8 cellular contexts compared by ENCODE assay signal in the genomic region with DNA sequence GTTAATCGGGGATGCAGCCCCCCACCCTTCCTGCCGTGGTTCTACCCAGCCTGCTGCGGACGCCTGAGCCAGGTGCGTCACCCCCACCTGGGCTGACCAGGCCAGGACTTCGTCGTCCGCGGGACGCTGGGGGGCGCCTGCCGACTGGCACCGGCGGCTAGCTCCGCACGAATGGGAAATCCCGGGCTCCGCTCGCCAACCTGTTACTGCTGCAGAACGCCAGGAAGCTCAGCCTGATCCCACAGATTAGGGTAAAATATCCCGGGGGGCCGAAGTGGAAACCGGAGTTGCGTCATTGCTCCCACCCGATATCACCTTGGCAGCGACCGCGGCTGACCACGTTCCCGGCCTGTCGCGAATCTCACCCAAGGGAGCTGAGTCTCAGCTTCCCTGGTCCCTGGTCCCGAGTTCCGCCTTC. TPM values are rescaled to one million over a fixed set of nuclear protein-coding genes. Genes with fewer than 3 reads are reported as not detected.
DNase-seq lines count a peak whose midpoint lies in the region; ATAC-seq and TF ChIP-seq lines count a peak whose summit lies in the region.

No MANE protein-coding gene starts in this region.

- peak overlapping the region; percentile 87 for H3K18ac ChIP-seq in neuronal stem cell (ENCODE audit: low read length)

- POLR2A ChIA-PET in A673 (lab: Charles Lee; ENCODE audit: low non-redundant PET) = interaction anchor here (0.6 kb wide), 1 partner anchor 758 kb away, joined by 3 read pairs; no protein-coding TSS in a partner anchor

- no CpG with 5 or more reads among the region's 34 CpGs for WGBS in neuronal stem cell (ENCODE audit: extremely low coverage in 2 of 2, insufficient read length in 2 of 2, insufficient replicate concordance in 1 of 2), 2 donors

- peaks cover 7% of the 10 kb centered on the region for H3K4me1 ChIP-seq in A673 (ENCODE audit: insufficient read depth, low read length, poor library complexity, severe bottlenecking)
- H3K4me1 ChIP-seq in neuronal stem cell (ENCODE audit: control insufficient read depth in 2 of 2, insufficient read depth in 1 of 2, low read depth in 1 of 2, low read length in 2 of 2) = peaks cover 0 to 9% of the 10 kb centered on the region in 2 donors

- no peak overlapping the region for H3K4ac ChIP-seq in neuronal stem cell (ENCODE audit: low read length)

- no peak overlapping the region for H2BK15ac ChIP-seq in neuronal stem cell (ENCODE audit: low read length)

- DNase-seq in A673 (ENCODE audit: low spot score) = no peak
- DNase-seq in GM13976 (ENCODE audit: low spot score) = peak; percentile 69
- peak in 2 of 3 donors; percentile 22 to 32 for DNase-seq in T-helper 17 cell
- peak; percentile 5 for DNase-seq in fibroblast of peridontal ligament (ENCODE audit: extremely low read depth)
- DNase-seq in neuronal stem cell (ENCODE audit: low spot score) = no peak
- no peak for DNase-seq in NK-92 treated with Interleukin-12 subunit alpha and Interleukin-12 subunit beta, amount 100 ng/mL, for 24 hours (lab: John Stamatoyannopoulos, UW)
- no peak for DNase-seq in SHP77 treated with DMSO at 0.1 percent for 48 hours (lab: John Stamatoyannopoulos, UW)

- H3K14ac ChIP-seq in neuronal stem cell (ENCODE audit: low read length) = no peak overlapping the region

- H3K27ac ChIP-seq in A673 (ENCODE audit: low read depth, low read length, poor library complexity, severe bottlenecking) (no peak overlapping the region), neuronal stem cell (replicated peaks; ENCODE audit: low read length) (no peak overlapping the region)

- ATAC-seq in HG03108 (IDR thresholded peaks at IDR 0.05; ENCODE audit: unreplicated experiment) (peak; percentile 30), T-helper 17 cell (peak; percentile 36)

- no peak overlapping the region for H4K8ac ChIP-seq in neuronal stem cell (ENCODE audit: low read depth, low read length)

- H3K4me3 Mint-ChIP-seq in T-helper 17 cell = peak overlapping the region; percentile 96

- H3K27me3 Mint-ChIP-seq in T-helper 17 cell = peaks cover 5% of the 10 kb centered on the region

- peak; percentile 37; the same call in 1 of the 2 replicates for TF ChIP-seq CTCF in A673 (conservative IDR thresholded peaks at IDR 0.05; ENCODE audit: low read depth, low read length)
- TF ChIP-seq CTCF in GM13976 (IDR thresholded peaks at IDR 0.05; ENCODE audit: borderline replicate concordance, control extremely low read depth, extremely low read depth, insufficient read depth, missing control alignments) = peak; percentile 51

- no peaks in the 10 kb centered on the region for H3K79me1 ChIP-seq in neuronal stem cell (ENCODE audit: low read depth, low read length)

- peak overlapping the region; percentile 9 for H3K23ac ChIP-seq in neuronal stem cell (ENCODE audit: low read depth, low read length, poor library complexity)

- no peak overlapping the region for H2BK12ac ChIP-seq in neuronal stem cell (ENCODE audit: low read length)

- H3K9ac ChIP-seq in neuronal stem cell (ENCODE audit: low read depth, low read length, poor library complexity) = no peak overlapping the region

- H3K4me3 ChIP-seq in A673 (ENCODE audit: low read depth, low read length, poor library complexity, severe bottlenecking) (peak overlapping the region; percentile 52), neuronal stem cell (ENCODE audit: low read length in 2 of 2) (peak overlapping the region; percentile 7 to 76)

- intact Hi-C loops in A673 (cut with micrococcal nuclease; ENCODE audit: unreplicated experiment) = no loop called here

- H3K27ac Mint-ChIP-seq in T-helper 17 cell = no peak overlapping the region

- H2AFZ ChIP-seq in neuronal stem cell (ENCODE audit: low read length) = peak overlapping the region; percentile 64

- H3K9me3 ChIP-seq in A673 (ENCODE audit: low read depth, low read length, poor library complexity, severe bottlenecking) (no peaks in the 10 kb centered on the region), T-helper 17 cell (ENCODE audit: control insufficient read depth, low read length, poor library complexity, severe bottlenecking) (no peaks in the 10 kb centered on the region), neuronal stem cell (replicated peaks in 1 of 2; ENCODE audit: control insufficient read depth in 2 of 2, insufficient read depth in 1 of 2, low read depth in 1 of 2, low read length in 2 of 2) (peaks cover 0 to 3% of the 10 kb centered on the region in 2 donors)

- H3K36me3 ChIP-seq in A673 (ENCODE audit: insufficient read depth, low read length, poor library complexity, severe bottlenecking) = no peaks in the 10 kb centered on the region
- H3K36me3 ChIP-seq in neuronal stem cell (replicated peaks in 1 of 2; ENCODE audit: control insufficient read depth in 2 of 2, insufficient read depth in 2 of 2, low read length in 2 of 2) = no peaks in the 10 kb centered on the region

- CTCF ChIA-PET in A673 (lab: Charles Lee) = interaction anchor here (0.6 to 1.2 kb wide), 4 partner anchors 8 to 189 kb away, joined by 3 to 11 read pairs (median 3); a partner anchor contains a TSS

- H2BK5ac ChIP-seq in neuronal stem cell (ENCODE audit: low read length) = no peak overlapping the region

- H3K27me3 ChIP-seq in A673 (replicated peaks; ENCODE audit: insufficient read depth, low read depth, low read length, poor library complexity) = peaks cover 34% of the 10 kb centered on the region
- H3K27me3 ChIP-seq in neuronal stem cell (ENCODE audit: control insufficient read depth in 3 of 3, insufficient read depth in 3 of 3, low read depth in 1 of 3, low read length in 3 of 3) = peaks cover 8 to 92% (median 52%) of the 10 kb centered on the region in 3 experiments

- peaks cover 36% of the 10 kb centered on the region for H3K4me1 Mint-ChIP-seq in T-helper 17 cell

- H4K91ac ChIP-seq in neuronal stem cell (ENCODE audit: low read depth, low read length, poor library complexity) = no peak overlapping the region

- no peak overlapping the region for H2BK120ac ChIP-seq in neuronal stem cell (ENCODE audit: low read depth, low read length)

- in situ Hi-C loops in GM13976 (cut with MboI; ENCODE audit: low sequenced_read_pairs, unreplicated experiment) = no loop called here

- BruUV-seq in A673 (replicated peaks; lab: Mats Ljungman, UMichigan) = no TSS peak

- peak overlapping the region; percentile 98 for H3K4me2 ChIP-seq in neuronal stem cell (ENCODE audit: insufficient read depth, low read length, poor library complexity, severe bottlenecking)

- no peaks in the 10 kb centered on the region for H3K36me3 Mint-ChIP-seq in T-helper 17 cell (ENCODE audit: low read depth)

- peak overlapping the region; percentile 39 for H2AK5ac ChIP-seq in neuronal stem cell (ENCODE audit: low read depth, low read length)

RNA-seq across cellular contexts. Expression of a gene that starts 0.5 kb away (rescaled TPM):
- total RNA-seq in A673 (2021) = 0.43 and 0.76 TPM in 2 replicates
- total RNA-seq in T-helper 17 cell = 1 to 10 TPM; 1.8 to 4.5 TPM
- polyA plus RNA-seq in neuronal stem cell (2013, experiment 1 of 2) = under 0.01 TPM
- polyA plus RNA-seq in neuronal stem cell (2013, experiment 2 of 2) = 0.03 TPM

RNA-seq across cellular contexts. Expression of a gene that starts 58.1 kb away (rescaled TPM):
- total RNA-seq in A673 (2021) (166 and 182 TPM in 2 replicates), T-helper 17 cell (10 to 100 TPM; 17.5 to 20.5 TPM)
- polyA plus RNA-seq in neuronal stem cell (2013, experiment 1 of 2) = 71.6 TPM
- polyA plus RNA-seq in neuronal stem cell (2013, experiment 2 of 2) = 70.1 TPM

Comparison
In these comparisons a context has a peak if more than half of its experiments do, and no peak if none do; other contexts are left out.
1. DNase-seq: peak in GM13976 (single experiment), T-helper 17 cell (2 of 3) and fibroblast of peridontal ligament (single experiment); none in A673 (single experiment), neuronal stem cell (single experiment), NK-92 treated with Interleukin-12 subunit alpha and Interleukin-12 subunit beta, amount 100 ng/mL, for 24 hours (single experiment) and SHP77 treated with DMSO at 0.1 percent for 48 hours (single experiment).